In the genomic region with DNA sequence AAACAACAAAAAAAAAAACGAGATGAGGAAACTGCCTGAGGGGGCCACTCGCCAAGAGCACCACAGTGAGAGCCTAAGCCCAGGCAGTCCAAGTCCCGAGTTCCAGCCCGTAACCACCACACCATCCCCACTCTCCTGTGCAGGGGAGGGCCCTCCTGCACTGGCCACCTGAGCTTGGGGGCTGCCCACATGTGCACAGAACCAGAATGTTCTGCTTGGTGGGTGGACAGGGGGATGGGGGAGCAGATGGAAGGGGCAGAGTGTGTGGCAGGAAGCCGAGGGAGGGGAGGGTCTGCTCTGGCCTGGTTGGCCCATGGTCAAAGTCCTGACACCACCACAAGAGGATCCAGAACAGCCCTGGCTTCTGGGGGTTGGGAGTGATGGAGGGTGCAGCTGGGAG, we compare ENCODE assay signal across 26 cellular contexts. TPM values are rescaled to one million over a fixed set of nuclear protein-coding genes. Genes with fewer than 3 reads are reported as not detected.
DNase-seq lines count a peak whose midpoint lies in the region; ATAC-seq, FAIRE-seq and TF ChIP-seq lines count a peak whose summit lies in the region.
"Had no signal": no experiment of that assay in that cellular context is flagged by ENCODE, and none has a peak within 500 bp of the region (broad histone marks: within the 10 kb centered on the region; RNA-seq: fewer than 3 reads in every experiment).

No MANE protein-coding gene starts in this region.

- no peak for TF ChIP-seq EP300 in HepG2 (IDR thresholded peaks at IDR 0.05; ENCODE audit: low read depth in 2 of 2, low read length in 2 of 2)
- TF ChIP-seq EP300 in HepG2 (CRISPR knock-in tag; IDR thresholded peaks at IDR 0.05; ENCODE audit: borderline replicate concordance), result no peak

- no peaks in the 10 kb centered on the region for H3K9me3 Mint-ChIP-seq in stimulated activated effector memory CD8-positive, alpha-beta T cell treated with anti-CD3 and anti-CD28 coated beads, Interleukin-12 subunit alpha, Interleukin-12 subunit beta, amount 100 ng/mL, for 72 hours
- H3K9me3 Mint-ChIP-seq: CD4-positive, alpha-beta memory T cell had no signal

- H3K36me3 ChIP-seq in HepG2 (replicated peaks in 1 of 2; ENCODE audit: control insufficient read depth in 1 of 2, insufficient read depth in 2 of 2, low read length in 2 of 2), result no peaks in the 10 kb centered on the region
- H3K36me3 ChIP-seq in right lobe of liver, result no peaks in the 10 kb centered on the region
- no peaks in the 10 kb centered on the region for H3K36me3 ChIP-seq in iPS-15b (ENCODE audit: control insufficient read depth, insufficient read depth, low read length)

- BruUV-seq in HepG2 (replicated peaks; lab: Mats Ljungman, UMichigan), result no TSS peak

- 1% methylated on average over 5 of the region's 5 CpGs for WGBS in HepG2 (ENCODE audit: low lambda C conversion rate)
- 42% methylated on average over 3 of the region's 5 CpGs for WGBS in right lobe of liver (ENCODE audit: insufficient coverage, low coverage, low lambda C conversion rate, missing lambda C conversion rate)

- no peaks in the 10 kb centered on the region for H3K9me3 ChIP-seq in HepG2 (ENCODE audit: low read length)
- no peaks in the 10 kb centered on the region for H3K9me3 ChIP-seq in right lobe of liver
- H3K9me3 ChIP-seq in iPS-15b (ENCODE audit: control insufficient read depth, insufficient read depth, low read length), result no peaks in the 10 kb centered on the region

- peak overlapping the region; percentile 40 for H3K27ac Mint-ChIP-seq in stimulated activated effector memory CD8-positive, alpha-beta T cell treated with anti-CD3 and anti-CD28 coated beads, Interleukin-12 subunit alpha, Interleukin-12 subunit beta, amount 100 ng/mL, for 72 hours

- no peak for TF ChIP-seq POLR2A in HepG2 (IDR thresholded peaks at IDR 0.05; ENCODE audit: insufficient read depth in 1 of 2, low read depth in 2 of 2, low read length in 2 of 2)
- no peak for TF ChIP-seq POLR2A in right lobe of liver (IDR thresholded peaks at IDR 0.05)

- POLR2A ChIA-PET in HepG2 (lab: Yijun Ruan, JAX), result interaction anchor here (0.7 to 1.9 kb wide), 3 partner anchors 9 to 759 kb away, joined by 3 to 7 read pairs (median 3); no protein-coding TSS in a partner anchor

- peak overlapping the region; percentile 81 for H3K4me2 ChIP-seq in HepG2 (ENCODE audit: low read depth, low read length)
- H3K4me2 ChIP-seq: KMS-11 had no signal

- H3K27ac ChIP-seq in HepG2 (ENCODE audit: extremely low read length, insufficient read depth, low read length) (no peak overlapping the region), right lobe of liver (no peak overlapping the region)
- H3K27ac ChIP-seq: KMS-11 had no signal

- no peak overlapping the region for H3K4me3 Mint-ChIP-seq in stimulated activated effector memory CD8-positive, alpha-beta T cell treated with anti-CD3 and anti-CD28 coated beads, Interleukin-12 subunit alpha, Interleukin-12 subunit beta, amount 100 ng/mL, for 72 hours
- H3K4me3 Mint-ChIP-seq: CD4-positive, alpha-beta memory T cell had no signal

- H2AFZ ChIP-seq in HepG2 (ENCODE audit: low read length), result no peak overlapping the region

- H3K4me1 Mint-ChIP-seq in stimulated activated effector memory CD8-positive, alpha-beta T cell treated with anti-CD3 and anti-CD28 coated beads, Interleukin-12 subunit alpha, Interleukin-12 subunit beta, amount 100 ng/mL, for 72 hours, result peaks cover 21% of the 10 kb centered on the region

- DNase-seq in HepG2 (ENCODE audit: low spot score), result no peak
- no peak for DNase-seq in right lobe of liver
- no peak for DNase-seq in stimulated activated effector memory CD8-positive, alpha-beta T cell treated with anti-CD3 and anti-CD28 coated beads, Interleukin-12 subunit alpha, Interleukin-12 subunit beta, amount 100 ng/mL, for 72 hours (ENCODE audit: low spot score in 2 of 2)
- DNase-seq in NCI-H2196 (lab: John Stamatoyannopoulos, UW; ENCODE audit: unreplicated experiment), result no peak
- DNase-seq in A172 (ENCODE audit: low spot score), result no peak
- DNase-seq: C1 segment of cervical spinal cord, COR-L47, DMS53, NCI-H1105, NCI-H146, NCI-H1930, NCI-H446 treated with DMSO at 0.1 percent for 48 hours, NCI-H526, SHP77 treated with DMSO at 0.1 percent for 48 hours had no signal

- no peak overlapping the region for H3K9ac ChIP-seq in HepG2 (ENCODE audit: insufficient read depth, low read depth, low read length)
- H3K9ac ChIP-seq in iPS-15b (ENCODE audit: low read depth, low read length), result peak overlapping the region; percentile 37
- H3K9ac ChIP-seq: KMS-11 had no signal

- peak; percentile 77 for ATAC-seq in HepG2
- ATAC-seq in right lobe of liver, result no peak
- ATAC-seq in stimulated activated effector memory CD8-positive, alpha-beta T cell treated with anti-CD3 and anti-CD28 coated beads, Interleukin-12 subunit alpha, Interleukin-12 subunit beta, amount 100 ng/mL, for 72 hours, result no peak
- ATAC-seq in HG03108 (IDR thresholded peaks at IDR 0.05; ENCODE audit: unreplicated experiment), result no peak
- ATAC-seq: Panc1 had no signal

- peak overlapping the region in 2 of 3 experiments; percentile 34 to 66; a peak in 3 of 6 replicates for H3K4me3 ChIP-seq in HepG2 (replicated peaks in 1 of 3; ENCODE audit: insufficient read depth in 1 of 3, low read depth in 2 of 3, low read length in 3 of 3)
- H3K4me3 ChIP-seq in right lobe of liver, result no peak overlapping the region
- no peak overlapping the region for H3K4me3 ChIP-seq in iPS-15b (ENCODE audit: low read depth, low read length)

- H3K4me1 ChIP-seq in HepG2 (ENCODE audit: insufficient read depth, low read length) (peaks cover 32% of the 10 kb centered on the region), right lobe of liver (no peaks in the 10 kb centered on the region), iPS-15b (ENCODE audit: control insufficient read depth, insufficient read depth, low read length) (no peaks in the 10 kb centered on the region)

- no peak for TF ChIP-seq RAD21 in HepG2 (CRISPR knock-in tag; IDR thresholded peaks at IDR 0.05)

- intact Hi-C loops in HepG2 (cut with micrococcal nuclease; ENCODE audit: unreplicated experiment) (no loop called here), right lobe of liver (cut with DNase I) (no loop called here)

- TF ChIP-seq CTCF in HepG2 (CRISPR knock-in tag; IDR thresholded peaks at IDR 0.05) (no peak), right lobe of liver (IDR thresholded peaks at IDR 0.05) (no peak)

- no peaks in the 10 kb centered on the region for H3K36me3 Mint-ChIP-seq in stimulated activated effector memory CD8-positive, alpha-beta T cell treated with anti-CD3 and anti-CD28 coated beads, Interleukin-12 subunit alpha, Interleukin-12 subunit beta, amount 100 ng/mL, for 72 hours
- H3K36me3 Mint-ChIP-seq: CD4-positive, alpha-beta memory T cell had no signal

- FAIRE-seq in HepG2 (lab: Jason Lieb, UNC), result no peak
- FAIRE-seq: A204.1, GM18507, HTR-8/SVneo had no signal

- no peaks in the 10 kb centered on the region for H4K20me1 ChIP-seq in HepG2 (ENCODE audit: insufficient read depth, low read length)

- CTCF ChIA-PET in HepG2 (lab: Yijun Ruan, JAX; ENCODE audit: low intra/inter-chr PET ratio, low total read pairs), result no interaction called here

- H3K27me3 ChIP-seq in HepG2 (ENCODE audit: control insufficient read depth in 1 of 2, insufficient read depth in 2 of 2, low read length in 2 of 2), result peaks cover 4 to 21% of the 10 kb centered on the region in 2 experiments; a peak in 4 of 5 replicates
- no peaks in the 10 kb centered on the region for H3K27me3 ChIP-seq in right lobe of liver
- H3K27me3 ChIP-seq in iPS-15b (ENCODE audit: control insufficient read depth, insufficient read depth, low read length), result no peaks in the 10 kb centered on the region

- no peaks in the 10 kb centered on the region for H3K79me2 ChIP-seq in HepG2 (ENCODE audit: insufficient read depth, low read length)

- in situ Hi-C loops in HepG2 (cut with HindIII; ENCODE audit: extremely low pct_ligation_motif_present, low pct_unique_long_range_greater_than_20kb), result no loop called here

RNA-seq across cellular contexts. Expression of gene ADPRS, which starts 17.6 kb away (rescaled TPM):
- total RNA-seq in HepG2 (2016; rRNA removed; fragmentation: Illumina TruSeq; extraction: Trizol) (30.6 and 31.7 TPM in 2 replicates), right lobe of liver (10 to 100 TPM in 3 of 6 experiments, 1 to 10 TPM in 3; 9.1 to 30.7 (median 14.9) TPM)
- total RNA-seq in HepG2 (2016; cell fraction: cytosol; rRNA removed; fragmentation: Illumina TruSeq; extraction: Trizol; ENCODE audit: low read depth), result 3.7 and 4.0 TPM in 2 replicates
- 28.9 and 29.6 TPM in 2 replicates for total RNA-seq in HepG2 (2016; cell fraction: insoluble cytoplasmic fraction; rRNA removed; fragmentation: Illumina TruSeq; extraction: Trizol)
- 7.7 and 9.6 TPM in 2 replicates for total RNA-seq in HepG2 (2016; cell fraction: membrane; rRNA removed; fragmentation: Illumina TruSeq; extraction: Trizol)
- total RNA-seq in HepG2 (2016; cell fraction: nucleus; rRNA removed; fragmentation: Illumina TruSeq; extraction: Trizol), result 12.3 and 14.5 TPM in 2 replicates
- polyA plus RNA-seq in HepG2 (2011; rRNA removed), result 36.4 and 36.6 TPM in 2 replicates
- 34.1 and 41.6 TPM in 2 replicates for polyA plus RNA-seq in HepG2 (2011; cell fraction: cytosol; rRNA removed)
- 22.4 and 24.6 TPM in 2 replicates for polyA plus RNA-seq in HepG2 (2011; cell fraction: nucleus; rRNA removed)
- 16.7 and 20.9 TPM in 2 replicates for polyA plus RNA-seq in HepG2 (2012)
- polyA plus RNA-seq in HepG2 (2016; cell fraction: cytosol; fragmentation: Illumina TruSeq; extraction: Trizol; ENCODE audit: low read depth), result 2.2 and 2.9 TPM in 2 replicates
- polyA plus RNA-seq in HepG2 (2016; cell fraction: insoluble cytoplasmic fraction; fragmentation: Illumina TruSeq; extraction: Trizol; ENCODE audit: low read depth), result 27.1 and 29.0 TPM in 2 replicates
- 5.2 and 5.4 TPM in 2 replicates for polyA plus RNA-seq in HepG2 (2016; cell fraction: membrane; fragmentation: Illumina TruSeq; extraction: Trizol; ENCODE audit: low read depth)
- polyA plus RNA-seq in HepG2 (2016; cell fraction: nucleus; fragmentation: Illumina TruSeq; extraction: Trizol; ENCODE audit: insufficient read depth, low read depth), result 22.0 and 25.1 TPM in 2 replicates
- polyA minus RNA-seq in HepG2 (2011; rRNA and poly(A)+ RNA removed; ENCODE audit: low replicate concordance), result 25.4 and 32.0 TPM in 2 replicates
- polyA minus RNA-seq in HepG2 (2011; cell fraction: cytosol; rRNA and poly(A)+ RNA removed), result 11.0 and 12.9 TPM in 2 replicates
- polyA minus RNA-seq in HepG2 (2011; cell fraction: nucleus; rRNA and poly(A)+ RNA removed), result 5.2 and 5.3 TPM in 2 replicates
- total RNA-seq in A172 (2014; rRNA removed; shearing (Covaris generic)), result 33.7 and 45.8 TPM in 2 replicates

RNA-seq across cellular contexts. Expression of gene COL8A2, which starts 18.8 kb away (rescaled TPM):
- total RNA-seq in HepG2 (2016; rRNA removed; fragmentation: Illumina TruSeq; extraction: Trizol) (0.04 and 0.24 TPM in 2 replicates), right lobe of liver (under 1 TPM; 0.18 to 0.74 (median 0.52) TPM)
- not detected in 2 replicates for total RNA-seq in HepG2 (2016; cell fraction: cytosol; rRNA removed; fragmentation: Illumina TruSeq; extraction: Trizol; ENCODE audit: low read depth)
- total RNA-seq in HepG2 (2016; cell fraction: insoluble cytoplasmic fraction; rRNA removed; fragmentation: Illumina TruSeq; extraction: Trizol), result 0.04 and 0.09 TPM in 2 replicates
- 0.06 TPM in 1 of 2 replicates, not detected in the other for total RNA-seq in HepG2 (2016; cell fraction: membrane; rRNA removed; fragmentation: Illumina TruSeq; extraction: Trizol)
- total RNA-seq in HepG2 (2016; cell fraction: nucleus; rRNA removed; fragmentation: Illumina TruSeq; extraction: Trizol), result 0.19 and 0.34 TPM in 2 replicates
- polyA plus RNA-seq in HepG2 (2011; rRNA removed), result 0.13 and 0.24 TPM in 2 replicates
- 0.21 and 0.22 TPM in 2 replicates for polyA plus RNA-seq in HepG2 (2011; cell fraction: cytosol; rRNA removed)
- 0.52 and 0.53 TPM in 2 replicates for polyA plus RNA-seq in HepG2 (2011; cell fraction: nucleus; rRNA removed)
- polyA plus RNA-seq in HepG2 (2012), result 0.13 and 0.17 TPM in 2 replicates
- polyA plus RNA-seq in HepG2 (2016; cell fraction: cytosol; fragmentation: Illumina TruSeq; extraction: Trizol; ENCODE audit: low read depth), result not detected in 2 replicates
- 0.10 TPM in 1 of 2 replicates, not detected in the other for polyA plus RNA-seq in HepG2 (2016; cell fraction: insoluble cytoplasmic fraction; fragmentation: Illumina TruSeq; extraction: Trizol; ENCODE audit: low read depth)
- 0.03 TPM in 1 of 2 replicates, not detected in the other for polyA plus RNA-seq in HepG2 (2016; cell fraction: membrane; fragmentation: Illumina TruSeq; extraction: Trizol; ENCODE audit: low read depth)
- 0.20 TPM in 1 of 2 replicates, not detected in the other for polyA plus RNA-seq in HepG2 (2016; cell fraction: nucleus; fragmentation: Illumina TruSeq; extraction: Trizol; ENCODE audit: insufficient read depth, low read depth)
- 0.07 and 0.52 TPM in 2 replicates for polyA minus RNA-seq in HepG2 (2011; rRNA and poly(A)+ RNA removed; ENCODE audit: low replicate concordance)
- 0.20 and 0.26 TPM in 2 replicates for polyA minus RNA-seq in HepG2 (2011; cell fraction: cytosol; rRNA and poly(A)+ RNA removed)
- polyA minus RNA-seq in HepG2 (2011; cell fraction: nucleus; rRNA and poly(A)+ RNA removed), result 0.50 and 0.52 TPM in 2 replicates
- total RNA-seq in A172 (2014; rRNA removed; shearing (Covaris generic)), result 0.62 and 0.72 TPM in 2 replicates
- total RNA-seq: OCI-LY7 had no signal
- polyA plus RNA-seq: CD4-positive, alpha-beta memory T cell had no signal

RNA-seq across cellular contexts. Expression of gene TEKT2, which starts 22.4 kb away (rescaled TPM):
- total RNA-seq in HepG2 (2016; rRNA removed; fragmentation: Illumina TruSeq; extraction: Trizol) (0.31 and 0.35 TPM in 2 replicates), right lobe of liver (not detected)
- total RNA-seq in HepG2 (2016; cell fraction: cytosol; rRNA removed; fragmentation: Illumina TruSeq; extraction: Trizol; ENCODE audit: low read depth), result not detected in 2 replicates
- 0.16 and 0.45 TPM in 2 replicates for total RNA-seq in HepG2 (2016; cell fraction: insoluble cytoplasmic fraction; rRNA removed; fragmentation: Illumina TruSeq; extraction: Trizol)
- total RNA-seq in HepG2 (2016; cell fraction: membrane; rRNA removed; fragmentation: Illumina TruSeq; extraction: Trizol), result 0.19 and 0.34 TPM in 2 replicates
- 0.59 TPM in 1 of 2 replicates, not detected in the other for total RNA-seq in HepG2 (2016; cell fraction: nucleus; rRNA removed; fragmentation: Illumina TruSeq; extraction: Trizol)
- 0.24 and 0.38 TPM in 2 replicates for polyA plus RNA-seq in HepG2 (2011; rRNA removed)
- 0.12 and 0.19 TPM in 2 replicates for polyA plus RNA-seq in HepG2 (2011; cell fraction: cytosol; rRNA removed)
- polyA plus RNA-seq in HepG2 (2011; cell fraction: nucleus; rRNA removed), result 0.57 and 1.3 TPM in 2 replicates
- 0.35 and 0.38 TPM in 2 replicates for polyA plus RNA-seq in HepG2 (2012)
- polyA plus RNA-seq in HepG2 (2016; cell fraction: cytosol; fragmentation: Illumina TruSeq; extraction: Trizol; ENCODE audit: low read depth), result 0.07 and 0.11 TPM in 2 replicates
- 0.21 TPM in 2 replicates for polyA plus RNA-seq in HepG2 (2016; cell fraction: insoluble cytoplasmic fraction; fragmentation: Illumina TruSeq; extraction: Trizol; ENCODE audit: low read depth)
- polyA plus RNA-seq in HepG2 (2016; cell fraction: membrane; fragmentation: Illumina TruSeq; extraction: Trizol; ENCODE audit: low read depth), result 0.10 and 0.25 TPM in 2 replicates
- 0.45 and 0.79 TPM in 2 replicates for polyA plus RNA-seq in HepG2 (2016; cell fraction: nucleus; fragmentation: Illumina TruSeq; extraction: Trizol; ENCODE audit: insufficient read depth, low read depth)
- polyA minus RNA-seq in HepG2 (2011; rRNA and poly(A)+ RNA removed; ENCODE audit: low replicate concordance), result 0.84 TPM in 1 of 2 replicates, not detected in the other
- not detected in 2 replicates for polyA minus RNA-seq in HepG2 (2011; cell fraction: cytosol; rRNA and poly(A)+ RNA removed)
- polyA minus RNA-seq in HepG2 (2011; cell fraction: nucleus; rRNA and poly(A)+ RNA removed), result 0.62 and 0.64 TPM in 2 replicates
- not detected in 2 replicates for total RNA-seq in A172 (2014; rRNA removed; shearing (Covaris generic))
- total RNA-seq: CD4-positive, alpha-beta memory T cell; Daoy; G401; H4; OCI-LY7 had no signal
- polyA plus RNA-seq: CD4-positive, alpha-beta memory T cell had no signal

RNA-seq across cellular contexts. Expression of gene TRAPPC3, which starts 43.0 kb away (rescaled TPM):
- 62.4 and 66.7 TPM in 2 replicates for total RNA-seq in HepG2 (2016; rRNA removed; fragmentation: Illumina TruSeq; extraction: Trizol)
- total RNA-seq in HepG2 (2016; cell fraction: cytosol; rRNA removed; fragmentation: Illumina TruSeq; extraction: Trizol; ENCODE audit: low read depth), result 33.8 and 35.1 TPM in 2 replicates
- 67.4 and 70.9 TPM in 2 replicates for total RNA-seq in HepG2 (2016; cell fraction: insoluble cytoplasmic fraction; rRNA removed; fragmentation: Illumina TruSeq; extraction: Trizol)
- 51.3 and 59.4 TPM in 2 replicates for total RNA-seq in HepG2 (2016; cell fraction: membrane; rRNA removed; fragmentation: Illumina TruSeq; extraction: Trizol)
- 32.1 and 40.4 TPM in 2 replicates for total RNA-seq in HepG2 (2016; cell fraction: nucleus; rRNA removed; fragmentation: Illumina TruSeq; extraction: Trizol)
- polyA plus RNA-seq in HepG2 (2011; rRNA removed), result 48.0 and 53.7 TPM in 2 replicates
- polyA plus RNA-seq in HepG2 (2011; cell fraction: cytosol; rRNA removed), result 54.6 and 63.8 TPM in 2 replicates
- 23.5 and 23.9 TPM in 2 replicates for polyA plus RNA-seq in HepG2 (2011; cell fraction: nucleus; rRNA removed)
- 39.6 and 48.9 TPM in 2 replicates for polyA plus RNA-seq in HepG2 (2012)
- 32.8 and 40.4 TPM in 2 replicates for polyA plus RNA-seq in HepG2 (2016; cell fraction: cytosol; fragmentation: Illumina TruSeq; extraction: Trizol; ENCODE audit: low read depth)
- polyA plus RNA-seq in HepG2 (2016; cell fraction: insoluble cytoplasmic fraction; fragmentation: Illumina TruSeq; extraction: Trizol; ENCODE audit: low read depth), result 70.8 and 86.6 TPM in 2 replicates
- 45.9 and 53.3 TPM in 2 replicates for polyA plus RNA-seq in HepG2 (2016; cell fraction: membrane; fragmentation: Illumina TruSeq; extraction: Trizol; ENCODE audit: low read depth)
- 58.4 and 69.5 TPM in 2 replicates for polyA plus RNA-seq in HepG2 (2016; cell fraction: nucleus; fragmentation: Illumina TruSeq; extraction: Trizol; ENCODE audit: insufficient read depth, low read depth)
- 12.2 and 41.8 TPM in 2 replicates for polyA minus RNA-seq in HepG2 (2011; rRNA and poly(A)+ RNA removed; ENCODE audit: low replicate concordance)
- polyA minus RNA-seq in HepG2 (2011; cell fraction: cytosol; rRNA and poly(A)+ RNA removed), result 16.1 and 26.3 TPM in 2 replicates
- 10.3 and 14.2 TPM in 2 replicates for polyA minus RNA-seq in HepG2 (2011; cell fraction: nucleus; rRNA and poly(A)+ RNA removed)
- total RNA-seq in right lobe of liver, result 10 to 100 TPM; 26.0 to 52.4 (median 30.9) TPM
- 86.7 and 110 TPM in 2 replicates for total RNA-seq in A172 (2014; rRNA removed; shearing (Covaris generic))

RNA-seq across cellular contexts. Expression of gene MAP7D1, which starts 49.7 kb away (rescaled TPM):
- total RNA-seq in HepG2 (2016; rRNA removed; fragmentation: Illumina TruSeq; extraction: Trizol), result 5.5 and 7.2 TPM in 2 replicates
- total RNA-seq in HepG2 (2016; cell fraction: cytosol; rRNA removed; fragmentation: Illumina TruSeq; extraction: Trizol; ENCODE audit: low read depth), result 2.9 and 3.9 TPM in 2 replicates
- total RNA-seq in HepG2 (2016; cell fraction: insoluble cytoplasmic fraction; rRNA removed; fragmentation: Illumina TruSeq; extraction: Trizol), result 6.3 and 7.8 TPM in 2 replicates
- 4.2 TPM in 2 replicates for total RNA-seq in HepG2 (2016; cell fraction: membrane; rRNA removed; fragmentation: Illumina TruSeq; extraction: Trizol)
- total RNA-seq in HepG2 (2016; cell fraction: nucleus; rRNA removed; fragmentation: Illumina TruSeq; extraction: Trizol), result 6.1 and 7.9 TPM in 2 replicates
- polyA plus RNA-seq in HepG2 (2011; rRNA removed), result 5.6 and 6.8 TPM in 2 replicates
- polyA plus RNA-seq in HepG2 (2011; cell fraction: cytosol; rRNA removed), result 4.7 and 5.2 TPM in 2 replicates
- polyA plus RNA-seq in HepG2 (2011; cell fraction: nucleus; rRNA removed), result 14.7 and 14.9 TPM in 2 replicates
- 7.7 and 14.1 TPM in 2 replicates for polyA plus RNA-seq in HepG2 (2012)
- 1.7 and 2.4 TPM in 2 replicates for polyA plus RNA-seq in HepG2 (2016; cell fraction: cytosol; fragmentation: Illumina TruSeq; extraction: Trizol; ENCODE audit: low read depth)
- polyA plus RNA-seq in HepG2 (2016; cell fraction: insoluble cytoplasmic fraction; fragmentation: Illumina TruSeq; extraction: Trizol; ENCODE audit: low read depth), result 14.2 and 15.7 TPM in 2 replicates
- polyA plus RNA-seq in HepG2 (2016; cell fraction: membrane; fragmentation: Illumina TruSeq; extraction: Trizol; ENCODE audit: low read depth), result 4.5 and 4.6 TPM in 2 replicates
- 19.3 and 21.5 TPM in 2 replicates for polyA plus RNA-seq in HepG2 (2016; cell fraction: nucleus; fragmentation: Illumina TruSeq; extraction: Trizol; ENCODE audit: insufficient read depth, low read depth)
- polyA minus RNA-seq in HepG2 (2011; rRNA and poly(A)+ RNA removed; ENCODE audit: low replicate concordance), result 8.3 and 16.3 TPM in 2 replicates
- 6.0 and 8.5 TPM in 2 replicates for polyA minus RNA-seq in HepG2 (2011; cell fraction: cytosol; rRNA and poly(A)+ RNA removed)
- polyA minus RNA-seq in HepG2 (2011; cell fraction: nucleus; rRNA and poly(A)+ RNA removed), result 4.0 and 7.2 TPM in 2 replicates
- total RNA-seq in right lobe of liver, result 10 to 100 TPM; 10.2 to 28.2 (median 15.8) TPM
- total RNA-seq in A172 (2014; rRNA removed; shearing (Covaris generic)), result 91.2 and 136 TPM in 2 replicates

Comparison
In these comparisons a context has a peak if more than half of its experiments do, and no peak if none do; other contexts are left out.
1. H3K4me3 ChIP-seq: peak in HepG2 (2 of 3); none in right lobe of liver (0 of 3) and iPS-15b (single experiment).